Comparison of ENCODE assay signal across 8 cellular contexts in the genomic region with DNA sequence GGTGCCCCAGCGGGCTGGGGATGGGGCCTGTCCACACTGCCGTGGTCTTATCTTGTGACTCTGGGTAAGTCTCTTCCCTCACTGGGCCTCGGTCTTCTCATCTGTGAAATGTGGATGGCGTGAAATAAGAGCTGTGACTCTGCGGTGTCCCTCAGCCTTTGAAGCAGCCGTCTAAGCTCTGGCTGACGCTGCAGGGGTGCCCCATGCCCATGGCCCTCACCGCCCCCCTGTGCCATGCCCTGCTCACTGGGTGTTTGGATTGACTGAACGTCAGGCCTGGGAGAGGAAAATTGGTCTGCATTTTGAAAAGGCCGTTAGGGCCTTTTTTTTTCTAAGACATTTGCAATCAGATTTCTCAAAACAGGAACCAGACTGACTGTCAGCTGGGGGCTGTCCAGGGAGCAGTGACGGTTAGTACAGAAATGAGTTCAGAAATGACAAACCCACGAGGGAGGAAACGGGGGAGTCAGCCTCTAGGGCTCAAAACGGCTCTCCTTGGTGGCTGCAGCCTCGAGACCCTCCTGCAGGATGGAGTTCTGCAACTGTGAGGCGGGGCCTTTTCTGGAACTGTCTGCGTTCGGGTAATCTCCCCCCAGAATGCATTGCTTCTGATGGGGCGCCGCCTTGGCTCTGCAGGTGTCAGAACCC. TPM values are rescaled to one million over a fixed set of nuclear protein-coding genes. Genes with fewer than 3 reads are reported as not detected.
A peak's percentile ranks its signal among the peaks of the same experiment; 100 is the strongest.
DNase-seq lines count a peak whose midpoint lies in the region; ATAC-seq and TF ChIP-seq lines count a peak whose summit lies in the region.

No MANE protein-coding gene starts in this region.

- no peak for TF ChIP-seq POLR2A in esophagus muscularis mucosa (IDR thresholded peaks at IDR 0.05; ENCODE audit: low read depth)
- TF ChIP-seq POLR2A in sigmoid colon (IDR thresholded peaks at IDR 0.05), result no peak

- no peaks in the 10 kb centered on the region for H3K9me3 ChIP-seq in esophagus muscularis mucosa
- H3K9me3 ChIP-seq in sigmoid colon, result no peaks in the 10 kb centered on the region
- no peaks in the 10 kb centered on the region for H3K9me3 ChIP-seq in WERI-Rb-1 (ENCODE audit: severe bottlenecking)

- ATAC-seq in GM18861 (IDR thresholded peaks at IDR 0.05; ENCODE audit: unreplicated experiment), result peak; percentile 29
- ATAC-seq in HG03432 (IDR thresholded peaks at IDR 0.05; ENCODE audit: unreplicated experiment), result peak; percentile 35

- H3K4me1 ChIP-seq in esophagus muscularis mucosa (peaks cover 66 to 83% (median 72%) of the 10 kb centered on the region in 4 donors), sigmoid colon (peaks cover 0 to 72% (median 69%) of the 10 kb centered on the region in 4 donors)

- 61% methylated on average over 12 of the region's 20 CpGs for WGBS in esophagus muscularis mucosa
- WGBS in sigmoid colon, 2 donors, result 26 to 32% methylated on average over 20 of the region's 20 CpGs

- TF ChIP-seq CTCF in esophagus muscularis mucosa (IDR thresholded peaks at IDR 0.05) (no peak), sigmoid colon (IDR thresholded peaks at IDR 0.05) (no peak), WERI-Rb-1 (IDR thresholded peaks at IDR 0.05; ENCODE audit: low read depth, low read length) (no peak)

- H3K27me3 ChIP-seq in esophagus muscularis mucosa (no peaks in the 10 kb centered on the region), sigmoid colon (no peaks in the 10 kb centered on the region), WERI-Rb-1 (ENCODE audit: insufficient read depth, low read depth, severe bottlenecking) (no peaks in the 10 kb centered on the region)

- TF ChIP-seq EP300 in esophagus muscularis mucosa (IDR thresholded peaks at IDR 0.05), result no peak
- no peak for TF ChIP-seq EP300 in sigmoid colon (IDR thresholded peaks at IDR 0.05)

- intact Hi-C loops in esophagus muscularis mucosa (cut with DNase I) (no loop called here), sigmoid colon (cut with DNase I) (loop anchor here (5.0 kb wide), 2 partner anchors 114 to 239 kb away; partner anchors contain the start of genes CDK2AP2 and PITPNM1)

- H3K4me3 ChIP-seq in esophagus muscularis mucosa (peak overlapping the region; percentile 78 to 99 (median 98)), sigmoid colon (peak overlapping the region in 3 of 4 donors; percentile 92 to 99 (median 96)), WERI-Rb-1 (ENCODE audit: low read depth, low read length) (no peak overlapping the region)

- H3K36me3 ChIP-seq in esophagus muscularis mucosa, result peaks cover 0 to 13% (median 6%) of the 10 kb centered on the region in 4 donors
- peaks cover 0 to 5% (median 0%) of the 10 kb centered on the region in 4 donors for H3K36me3 ChIP-seq in sigmoid colon
- H3K36me3 ChIP-seq in WERI-Rb-1, result peaks cover 29% of the 10 kb centered on the region

- peak overlapping the region; percentile 87 to 89 (median 88) for H3K27ac ChIP-seq in esophagus muscularis mucosa (replicated peaks in 1 of 4)
- H3K27ac ChIP-seq in sigmoid colon, result peak overlapping the region; percentile 82 to 86 (median 84)
- H3K27ac ChIP-seq in WERI-Rb-1, result no peak overlapping the region

- peak; percentile 74 to 83 for DNase-seq in activated CD4-positive, alpha-beta T cell treated with anti-CD3 and anti-CD28 coated beads, Interleukin-2, amount 50 U/mL, for 48 hours
- no peak for DNase-seq in esophagus muscularis mucosa (ENCODE audit: extremely low spot score)
- DNase-seq in sigmoid colon, result peak; percentile 61
- DNase-seq in NCI-H1092 (lab: John Stamatoyannopoulos, UW), result no peak
- no peak for DNase-seq in globus pallidus (ENCODE audit: low spot score)
- no peak for DNase-seq in WERI-Rb-1

RNA-seq across cellular contexts. Expression of gene GRK2, which starts 1.9 kb away (rescaled TPM):
- 10 to 100 TPM; 46.9 to 68.8 (median 59.5) TPM for total RNA-seq in esophagus muscularis mucosa
- total RNA-seq in sigmoid colon, result 10 to 100 TPM; 32.1 to 48.2 (median 38.9) TPM
- 100 to 1,000 TPM in 1 of 3 donors, 10 to 100 TPM in 2; 88.3 to 152 (median 92.0) TPM for polyA plus RNA-seq in sigmoid colon

RNA-seq across cellular contexts. Expression of gene ANKRD13D, which starts 20.9 kb away (rescaled TPM):
- total RNA-seq in esophagus muscularis mucosa (10 to 100 TPM; 27.7 to 53.0 (median 39.5) TPM), sigmoid colon (10 to 100 TPM; 23.9 to 45.7 (median 24.2) TPM)
- 10 to 100 TPM in 2 of 3 donors, 1 to 10 TPM in 1; 9.0 to 42.2 (median 16.8) TPM for polyA plus RNA-seq in sigmoid colon

RNA-seq across cellular contexts. Expression of gene SSH3, which starts 35.2 kb away (rescaled TPM):
- total RNA-seq in esophagus muscularis mucosa, result 10 to 100 TPM; 28.2 to 51.5 (median 44.0) TPM
- 10 to 100 TPM; 20.0 to 37.7 (median 26.6) TPM for total RNA-seq in sigmoid colon
- 10 to 100 TPM; 15.6 to 39.0 (median 21.3) TPM for polyA plus RNA-seq in sigmoid colon

Comparison
In these comparisons a context has a peak if more than half of its experiments do, and no peak if none do; other contexts are left out.
1. DNase-seq: peak in activated CD4-positive, alpha-beta T cell treated with anti-CD3 and anti-CD28 coated beads, Interleukin-2, amount 50 U/mL, for 48 hours (2 of 2) and sigmoid colon (single experiment); none in esophagus muscularis mucosa (single experiment), NCI-H1092 (single experiment), globus pallidus (single experiment) and WERI-Rb-1 (single experiment).